Comparison of ENCODE assay signal across 33 cellular contexts in genomic region chr2:116761864-116762263, GRCh38.
"Had no signal": no experiment of that assay in that cellular context is flagged by ENCODE, and none has a peak within 500 bp of the region (broad histone marks: within the 10 kb centered on the region; RNA-seq: fewer than 3 reads in every experiment).

No MANE protein-coding gene starts in this region.

- H3K4me3 ChIP-seq: ascending aorta, breast epithelium, cardiac muscle cell, colonic mucosa, esophagus squamous epithelium, gastroesophageal sphincter, heart right ventricle had no signal

- H3K27me3 Mint-ChIP-seq: activated B cell treated with CpG ODN at 0.5 μM for 24 hours; activated CD8-positive, alpha-beta memory T cell treated with anti-CD3 and anti-CD28 coated beads, Interleukin-2, amount 10 ng/mL, durations not matched to agents 7 days and 5 days; activated CD8-positive, alpha-beta T cell treated with anti-CD3 and anti-CD28 coated beads for 36 hours; activated naive CD8-positive, alpha-beta T cell treated with anti-CD3 and anti-CD28 coated beads, Interleukin-2, amount 10 ng/mL, durations not matched to agents 7 days and 5 days; brain; T-helper 17 cell had no signal

- H3K36me3 ChIP-seq: ascending aorta, breast epithelium, cardiac muscle cell, colonic mucosa, esophagus squamous epithelium, gastroesophageal sphincter, heart right ventricle had no signal

- H3K36me3 Mint-ChIP-seq: activated CD8-positive, alpha-beta memory T cell treated with anti-CD3 and anti-CD28 coated beads, Interleukin-2, amount 10 ng/mL, durations not matched to agents 7 days and 5 days; activated naive CD4-positive, alpha-beta T cell treated with anti-CD3 and anti-CD28 coated beads, Interleukin-2, amount 50 U/mL, for 72 hours; activated naive CD8-positive, alpha-beta T cell treated with anti-CD3 and anti-CD28 coated beads, Interleukin-2, amount 10 ng/mL, durations not matched to agents 7 days and 5 days; brain had no signal

- ATAC-seq: activated CD4-positive, CD25-positive, alpha-beta regulatory T cell treated with anti-CD3 and anti-CD28 coated beads, Interleukin-2, amount 50 U/mL, for 24 hours; activated CD8-positive, alpha-beta memory T cell treated with anti-CD3 and anti-CD28 coated beads, Interleukin-2, amount 10 ng/mL, durations not matched to agents 7 days and 5 days; activated CD8-positive, alpha-beta T cell treated with anti-CD3 and anti-CD28 coated beads for 36 hours; activated naive CD4-positive, alpha-beta T cell treated with anti-CD3 and anti-CD28 coated beads, Interleukin-2, amount 50 U/mL, for 72 hours; gastroesophageal sphincter; heart right ventricle; T-helper 17 cell had no signal

- H3K4me3 Mint-ChIP-seq: activated B cell treated with CpG ODN at 0.5 μM for 24 hours; activated CD8-positive, alpha-beta memory T cell treated with anti-CD3 and anti-CD28 coated beads, Interleukin-2, amount 10 ng/mL, durations not matched to agents 7 days and 5 days; activated CD8-positive, alpha-beta T cell treated with anti-CD3 and anti-CD28 coated beads for 36 hours; activated naive CD4-positive, alpha-beta T cell treated with anti-CD3 and anti-CD28 coated beads for 36 hours; activated naive CD8-positive, alpha-beta T cell treated with anti-CD3 and anti-CD28 coated beads, Interleukin-2, amount 10 ng/mL, durations not matched to agents 7 days and 5 days; activated T-helper 1 cell treated with anti-CD3 and anti-CD28 coated beads, Interleukin-12 subunit alpha, Interleukin-12 subunit beta, Interleukin-2, Interleukin-4 antibody, amounts not matched to agents 30 ng/mL and 10 ng/mL and 1 ng/mL, durations not matched to agents 14 hours and 24 hours and 36 hours; brain; T-helper 17 cell had no signal

- H3K9me3 Mint-ChIP-seq: brain had no signal

- DNase-seq: activated B cell treated with CpG ODN at 0.5 μM for 24 hours; activated CD4-positive, alpha-beta T cell treated with anti-CD3 and anti-CD28 coated beads for 48 hours; activated CD4-positive, alpha-beta T cell treated with anti-CD3 and anti-CD28 coated beads, Interleukin-2, amount 50 U/mL, for 1 hour; activated CD4-positive, alpha-beta T cell treated with anti-CD3 and anti-CD28 coated beads, Interleukin-2, amount 50 U/mL, for 48 hours; activated CD8-positive, alpha-beta memory T cell treated with anti-CD3 and anti-CD28 coated beads, Interleukin-2, amount 10 ng/mL, durations not matched to agents 7 days and 5 days; activated CD8-positive, alpha-beta memory T cell treated with anti-CD3 and anti-CD28 coated beads, Interleukin-2, amount 50 U/mL, for 4 hours; activated CD8-positive, alpha-beta T cell treated with anti-CD3 and anti-CD28 coated beads for 36 hours; activated effector memory CD4-positive, alpha-beta T cell treated with anti-CD3 and anti-CD28 coated beads, Interleukin-2, amount 50 U/mL, for 16 hours; activated naive CD4-positive, alpha-beta T cell treated with anti-CD3 and anti-CD28 coated beads for 36 hours; activated naive CD8-positive, alpha-beta T cell treated with anti-CD3 and anti-CD28 coated beads, Interleukin-2, amount 10 ng/mL, durations not matched to agents 7 days and 5 days; activated T-cell treated with anti-CD3 and anti-CD28 coated beads, Interleukin-2, amount 50 U/mL, for 1 hour; activated T-cell treated with anti-CD3 and anti-CD28 coated beads, Interleukin-2, amount 50 U/mL, for 48 hours; central memory CD4-positive, alpha-beta T cell; cerebellar nuclear complex; colonic mucosa; effector CD8-positive, alpha-beta T cell; esophagus squamous epithelium; foreskin melanocyte; heart right ventricle; T-helper 1 cell; T-helper 17 cell had no signal

- H3K27ac ChIP-seq: ascending aorta, breast epithelium, cardiac muscle cell, colonic mucosa, epithelial cell of prostate, esophagus squamous epithelium, gastroesophageal sphincter, heart right ventricle had no signal

- FAIRE-seq: endometrium, endothelial cell of umbilical vein had no signal

- H3K27ac Mint-ChIP-seq: activated B cell treated with CpG ODN at 0.5 μM for 24 hours; activated CD8-positive, alpha-beta memory T cell treated with anti-CD3 and anti-CD28 coated beads, Interleukin-2, amount 10 ng/mL, durations not matched to agents 7 days and 5 days; activated CD8-positive, alpha-beta T cell treated with anti-CD3 and anti-CD28 coated beads for 36 hours; activated naive CD4-positive, alpha-beta T cell treated with anti-CD3 and anti-CD28 coated beads for 36 hours; activated naive CD4-positive, alpha-beta T cell treated with anti-CD3 and anti-CD28 coated beads, Interleukin-2, amount 50 U/mL, for 72 hours; activated naive CD8-positive, alpha-beta T cell treated with anti-CD3 and anti-CD28 coated beads, Interleukin-2, amount 10 ng/mL, durations not matched to agents 7 days and 5 days; activated T-helper 1 cell treated with anti-CD3 and anti-CD28 coated beads, Interleukin-12 subunit alpha, Interleukin-12 subunit beta, Interleukin-2, Interleukin-4 antibody, amounts not matched to agents 30 ng/mL and 10 ng/mL and 1 ng/mL, durations not matched to agents 14 hours and 24 hours and 36 hours; activated T-helper 2 cell treated with anti-CD3 and anti-CD28 coated beads, Interferon-gamma antibody, Interleukin-2, Interleukin-4, amounts not matched to agents 10 μg/mL and 5 μg/mL and 100 μg/mL, durations not matched to agents 14 hours and 24 hours and 36 hours; brain; T-helper 17 cell had no signal

- H3K4me1 Mint-ChIP-seq: activated B cell treated with CpG ODN at 0.5 μM for 24 hours; activated CD8-positive, alpha-beta memory T cell treated with anti-CD3 and anti-CD28 coated beads, Interleukin-2, amount 10 ng/mL, durations not matched to agents 7 days and 5 days; activated naive CD8-positive, alpha-beta T cell treated with anti-CD3 and anti-CD28 coated beads, Interleukin-2, amount 10 ng/mL, durations not matched to agents 7 days and 5 days; brain; T-helper 17 cell had no signal

- H3K4me1 ChIP-seq: ascending aorta, breast epithelium, colonic mucosa, esophagus squamous epithelium, gastroesophageal sphincter, heart right ventricle had no signal

- H3K9me3 ChIP-seq: ascending aorta, breast epithelium, colonic mucosa, esophagus squamous epithelium, gastroesophageal sphincter, heart right ventricle had no signal

- H3K27me3 ChIP-seq: ascending aorta, breast epithelium, cardiac muscle cell, colonic mucosa, esophagus squamous epithelium, gastroesophageal sphincter, heart right ventricle had no signal
